Comparison of ENCODE assay signal across 32 cellular contexts in genomic region chr12:107612508-107612907, GRCh38.
"Had no signal": no experiment of that assay in that cellular context is flagged by ENCODE, and none has a peak within 500 bp of the region (broad histone marks: within the 10 kb centered on the region; RNA-seq: fewer than 3 reads in every experiment).

No MANE protein-coding gene starts in this region.

- H3K27ac Mint-ChIP-seq: activated naive CD8-positive, alpha-beta T cell; brain; dendritic cell treated with granulocyte-macrophage colony-stimulating factor and Interleukin-4, amounts not matched to agents 40 ng/mL and 50 ng/mL, for 4 days; endodermal cell; nephron; stimulated activated memory B cell treated with anti-CD40 and anti-IgM and Interleukin-4, amounts not matched to agents 10 μg/mL and 1 μg/mL and 100 μg/mL, for 72 hours; T-helper 17 cell had no signal

- H3K36me3 Mint-ChIP-seq: brain; stimulated activated memory B cell treated with anti-CD40 and anti-IgM and Interleukin-4, amounts not matched to agents 10 μg/mL and 1 μg/mL and 100 μg/mL, for 72 hours had no signal

- H3K27ac ChIP-seq: left lung, lower lobe of right lung, pancreas, prostate gland, sigmoid colon, stomach, suprapubic skin, tibial artery, WERI-Rb-1 had no signal

- DNase-seq: activated CD4-positive, alpha-beta T cell treated with anti-CD3 and anti-CD28 coated beads for 48 hours; activated CD4-positive, alpha-beta T cell treated with anti-CD3 and anti-CD28 coated beads, Interleukin-2, amount 50 U/mL, for 48 hours; activated CD8-positive, alpha-beta memory T cell treated with anti-CD3 and anti-CD28 coated beads for 24 hours; activated effector memory CD4-positive, alpha-beta T cell treated with Interleukin-2 at 50 U/mL for 16 hours; activated naive CD4-positive, alpha-beta T cell treated with Interleukin-2 at 50 U/mL for 16 hours; anterior cingulate cortex; endodermal cell; left lung; lower lobe of right lung; mesendoderm; nucleus accumbens; pancreas; retina; sigmoid colon; stimulated activated CD4-positive, alpha-beta T cell treated with anti-CD3 and anti-CD28 coated beads, Interleukin-1b, Interleukin-23, amount 100 ng/mL, for 48 hours; stimulated activated CD4-positive, alpha-beta T cell treated with anti-CD3 and anti-CD28 coated beads, Interleukin-4, amount 100 ng/mL, for 4 hours; stimulated activated CD8-positive, alpha-beta memory T cell treated with anti-CD3 and anti-CD28 coated beads, Interleukin-4, amount 100 ng/mL, for 48 hours; stomach; T-helper 17 cell; T1000; tibial artery; WERI-Rb-1 had no signal

- H3K36me3 ChIP-seq: left lung, lower lobe of right lung, pancreas, prostate gland, sigmoid colon, stomach, tibial artery, WERI-Rb-1 had no signal

- FAIRE-seq: frontal cortex, islet of Langerhans, pancreas had no signal

- H3K9me3 Mint-ChIP-seq: brain; dendritic cell treated with granulocyte-macrophage colony-stimulating factor and Interleukin-4, amounts not matched to agents 40 ng/mL and 50 ng/mL, for 4 days; endodermal cell; nephron; stimulated activated memory B cell treated with anti-CD40 and anti-IgM and Interleukin-4, amounts not matched to agents 10 μg/mL and 1 μg/mL and 100 μg/mL, for 72 hours had no signal

- H3K27me3 Mint-ChIP-seq: activated naive CD8-positive, alpha-beta T cell; dendritic cell treated with granulocyte-macrophage colony-stimulating factor and Interleukin-4, amounts not matched to agents 40 ng/mL and 50 ng/mL, for 4 days; stimulated activated memory B cell treated with anti-CD40 and anti-IgM and Interleukin-4, amounts not matched to agents 10 μg/mL and 1 μg/mL and 100 μg/mL, for 72 hours; T-helper 17 cell had no signal

- H3K4me2 ChIP-seq: smooth muscle cell had no signal

- H3K4me3 ChIP-seq: left lung, lower lobe of right lung, pancreas, prostate gland, sigmoid colon, smooth muscle cell, stomach, suprapubic skin, tibial artery had no signal

- H3K4me1 Mint-ChIP-seq: stimulated activated memory B cell treated with anti-CD40 and anti-IgM and Interleukin-4, amounts not matched to agents 10 μg/mL and 1 μg/mL and 100 μg/mL, for 72 hours had no signal

- H3K4me3 Mint-ChIP-seq: activated naive CD8-positive, alpha-beta T cell; brain; dendritic cell treated with granulocyte-macrophage colony-stimulating factor and Interleukin-4, amounts not matched to agents 40 ng/mL and 50 ng/mL, for 4 days; endodermal cell; nephron; stimulated activated memory B cell treated with anti-CD40 and anti-IgM and Interleukin-4, amounts not matched to agents 10 μg/mL and 1 μg/mL and 100 μg/mL, for 72 hours; T-helper 17 cell had no signal

- H3K27me3 ChIP-seq: left lung, pancreas, suprapubic skin had no signal

- H3K4me1 ChIP-seq: left lung, lower lobe of right lung, pancreas, prostate gland, sigmoid colon, stomach, suprapubic skin, tibial artery had no signal

- H3K9me3 ChIP-seq: left lung, lower lobe of right lung, pancreas, prostate gland, sigmoid colon, stomach, suprapubic skin, tibial artery had no signal
